ENCODE assay signal across 1 cellular context in the genomic region with DNA sequence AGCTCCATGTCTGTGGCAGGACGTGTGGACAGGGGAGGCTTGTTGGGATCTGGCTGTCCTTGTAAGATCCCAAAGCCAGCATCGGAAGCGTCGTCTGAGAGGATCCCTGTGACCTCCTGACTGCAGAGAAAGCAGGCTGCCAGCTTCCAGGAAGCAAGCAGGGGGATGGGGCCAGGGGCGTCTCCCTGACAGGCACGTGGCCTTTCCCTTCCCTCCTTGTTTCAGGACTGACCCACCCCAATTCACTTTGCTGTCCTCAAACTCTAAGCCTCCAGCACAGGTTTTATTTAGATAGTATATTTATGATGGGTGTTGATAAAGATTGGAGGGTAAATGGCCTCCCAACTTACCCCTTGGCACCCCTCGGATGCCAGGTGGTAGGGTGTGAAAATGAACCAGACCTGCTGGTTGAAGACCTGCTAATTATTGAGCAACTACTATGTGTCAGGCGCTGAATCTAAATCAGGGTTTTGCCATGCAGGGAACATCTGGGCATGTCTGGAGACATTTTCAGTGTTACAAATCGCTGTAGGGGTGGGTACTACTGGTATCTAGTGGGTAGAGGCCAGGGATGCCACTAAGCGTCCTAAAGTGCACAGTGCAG.
TF ChIP-seq lines count a peak whose summit lies in the region.

No MANE protein-coding gene starts in this region.

TF ChIP-seq in K562, 482 proteins besides CTCF, POLR2A, EP300 and RAD21 (continued from another document):
- TF ChIP-seq, protein P1, sequence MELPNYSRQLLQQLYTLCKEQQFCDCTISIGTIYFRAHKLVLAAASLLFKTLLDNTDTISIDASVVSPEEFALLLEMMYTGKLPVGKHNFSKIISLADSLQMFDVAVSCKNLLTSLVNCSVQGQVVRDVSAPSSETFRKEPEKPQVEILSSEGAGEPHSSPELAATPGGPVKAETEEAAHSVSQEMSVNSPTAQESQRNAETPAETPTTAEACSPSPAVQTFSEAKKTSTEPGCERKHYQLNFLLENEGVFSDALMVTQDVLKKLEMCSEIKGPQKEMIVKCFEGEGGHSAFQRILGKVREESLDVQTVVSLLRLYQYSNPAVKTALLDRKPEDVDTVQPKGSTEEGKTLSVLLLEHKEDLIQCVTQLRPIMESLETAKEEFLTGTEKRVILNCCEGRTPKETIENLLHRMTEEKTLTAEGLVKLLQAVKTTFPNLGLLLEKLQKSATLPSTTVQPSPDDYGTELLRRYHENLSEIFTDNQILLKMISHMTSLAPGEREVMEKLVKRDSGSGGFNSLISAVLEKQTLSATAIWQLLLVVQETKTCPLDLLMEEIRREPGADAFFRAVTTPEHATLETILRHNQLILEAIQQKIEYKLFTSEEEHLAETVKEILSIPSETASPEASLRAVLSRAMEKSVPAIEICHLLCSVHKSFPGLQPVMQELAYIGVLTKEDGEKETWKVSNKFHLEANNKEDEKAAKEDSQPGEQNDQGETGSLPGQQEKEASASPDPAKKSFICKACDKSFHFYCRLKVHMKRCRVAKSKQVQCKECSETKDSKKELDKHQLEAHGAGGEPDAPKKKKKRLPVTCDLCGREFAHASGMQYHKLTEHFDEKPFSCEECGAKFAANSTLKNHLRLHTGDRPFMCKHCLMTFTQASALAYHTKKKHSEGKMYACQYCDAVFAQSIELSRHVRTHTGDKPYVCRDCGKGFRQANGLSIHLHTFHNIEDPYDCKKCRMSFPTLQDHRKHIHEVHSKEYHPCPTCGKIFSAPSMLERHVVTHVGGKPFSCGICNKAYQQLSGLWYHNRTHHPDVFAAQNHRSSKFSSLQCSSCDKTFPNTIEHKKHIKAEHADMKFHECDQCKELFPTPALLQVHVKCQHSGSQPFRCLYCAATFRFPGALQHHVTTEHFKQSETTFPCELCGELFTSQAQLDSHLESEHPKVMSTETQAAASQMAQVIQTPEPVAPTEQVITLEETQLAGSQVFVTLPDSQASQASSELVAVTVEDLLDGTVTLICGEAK (IDR thresholded peaks at IDR 0.05): no peak
- TF ChIP-seq, protein P1 (CRISPR knock-in tag; IDR thresholded peaks at IDR 0.05): no peak
- TF ChIP-seq TFAM (CRISPR knock-in tag; conservative IDR thresholded peaks at IDR 0.05): no peak
- TF ChIP-seq, protein P2, sequence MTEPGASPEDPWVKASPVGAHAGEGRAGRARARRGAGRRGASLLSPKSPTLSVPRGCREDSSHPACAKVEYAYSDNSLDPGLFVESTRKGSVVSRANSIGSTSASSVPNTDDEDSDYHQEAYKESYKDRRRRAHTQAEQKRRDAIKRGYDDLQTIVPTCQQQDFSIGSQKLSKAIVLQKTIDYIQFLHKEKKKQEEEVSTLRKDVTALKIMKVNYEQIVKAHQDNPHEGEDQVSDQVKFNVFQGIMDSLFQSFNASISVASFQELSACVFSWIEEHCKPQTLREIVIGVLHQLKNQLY (CRISPR knock-in tag; conservative IDR thresholded peaks at IDR 0.05): no peak
- no peak for TF ChIP-seq TRIM24 (IDR thresholded peaks at IDR 0.05)
- TF ChIP-seq, protein P3, sequence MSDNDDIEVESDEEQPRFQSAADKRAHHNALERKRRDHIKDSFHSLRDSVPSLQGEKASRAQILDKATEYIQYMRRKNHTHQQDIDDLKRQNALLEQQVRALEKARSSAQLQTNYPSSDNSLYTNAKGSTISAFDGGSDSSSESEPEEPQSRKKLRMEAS (CRISPR knock-in tag; IDR thresholded peaks at IDR 0.05): peak; percentile 51; the same call in 1 of the 2 replicates
- TF ChIP-seq ZZZ3 (IDR thresholded peaks at IDR 0.05): no peak
- no peak for TF ChIP-seq DDX20 (tag; IDR thresholded peaks at IDR 0.05; ENCODE audit: low read depth)
- TF ChIP-seq, protein P4, sequence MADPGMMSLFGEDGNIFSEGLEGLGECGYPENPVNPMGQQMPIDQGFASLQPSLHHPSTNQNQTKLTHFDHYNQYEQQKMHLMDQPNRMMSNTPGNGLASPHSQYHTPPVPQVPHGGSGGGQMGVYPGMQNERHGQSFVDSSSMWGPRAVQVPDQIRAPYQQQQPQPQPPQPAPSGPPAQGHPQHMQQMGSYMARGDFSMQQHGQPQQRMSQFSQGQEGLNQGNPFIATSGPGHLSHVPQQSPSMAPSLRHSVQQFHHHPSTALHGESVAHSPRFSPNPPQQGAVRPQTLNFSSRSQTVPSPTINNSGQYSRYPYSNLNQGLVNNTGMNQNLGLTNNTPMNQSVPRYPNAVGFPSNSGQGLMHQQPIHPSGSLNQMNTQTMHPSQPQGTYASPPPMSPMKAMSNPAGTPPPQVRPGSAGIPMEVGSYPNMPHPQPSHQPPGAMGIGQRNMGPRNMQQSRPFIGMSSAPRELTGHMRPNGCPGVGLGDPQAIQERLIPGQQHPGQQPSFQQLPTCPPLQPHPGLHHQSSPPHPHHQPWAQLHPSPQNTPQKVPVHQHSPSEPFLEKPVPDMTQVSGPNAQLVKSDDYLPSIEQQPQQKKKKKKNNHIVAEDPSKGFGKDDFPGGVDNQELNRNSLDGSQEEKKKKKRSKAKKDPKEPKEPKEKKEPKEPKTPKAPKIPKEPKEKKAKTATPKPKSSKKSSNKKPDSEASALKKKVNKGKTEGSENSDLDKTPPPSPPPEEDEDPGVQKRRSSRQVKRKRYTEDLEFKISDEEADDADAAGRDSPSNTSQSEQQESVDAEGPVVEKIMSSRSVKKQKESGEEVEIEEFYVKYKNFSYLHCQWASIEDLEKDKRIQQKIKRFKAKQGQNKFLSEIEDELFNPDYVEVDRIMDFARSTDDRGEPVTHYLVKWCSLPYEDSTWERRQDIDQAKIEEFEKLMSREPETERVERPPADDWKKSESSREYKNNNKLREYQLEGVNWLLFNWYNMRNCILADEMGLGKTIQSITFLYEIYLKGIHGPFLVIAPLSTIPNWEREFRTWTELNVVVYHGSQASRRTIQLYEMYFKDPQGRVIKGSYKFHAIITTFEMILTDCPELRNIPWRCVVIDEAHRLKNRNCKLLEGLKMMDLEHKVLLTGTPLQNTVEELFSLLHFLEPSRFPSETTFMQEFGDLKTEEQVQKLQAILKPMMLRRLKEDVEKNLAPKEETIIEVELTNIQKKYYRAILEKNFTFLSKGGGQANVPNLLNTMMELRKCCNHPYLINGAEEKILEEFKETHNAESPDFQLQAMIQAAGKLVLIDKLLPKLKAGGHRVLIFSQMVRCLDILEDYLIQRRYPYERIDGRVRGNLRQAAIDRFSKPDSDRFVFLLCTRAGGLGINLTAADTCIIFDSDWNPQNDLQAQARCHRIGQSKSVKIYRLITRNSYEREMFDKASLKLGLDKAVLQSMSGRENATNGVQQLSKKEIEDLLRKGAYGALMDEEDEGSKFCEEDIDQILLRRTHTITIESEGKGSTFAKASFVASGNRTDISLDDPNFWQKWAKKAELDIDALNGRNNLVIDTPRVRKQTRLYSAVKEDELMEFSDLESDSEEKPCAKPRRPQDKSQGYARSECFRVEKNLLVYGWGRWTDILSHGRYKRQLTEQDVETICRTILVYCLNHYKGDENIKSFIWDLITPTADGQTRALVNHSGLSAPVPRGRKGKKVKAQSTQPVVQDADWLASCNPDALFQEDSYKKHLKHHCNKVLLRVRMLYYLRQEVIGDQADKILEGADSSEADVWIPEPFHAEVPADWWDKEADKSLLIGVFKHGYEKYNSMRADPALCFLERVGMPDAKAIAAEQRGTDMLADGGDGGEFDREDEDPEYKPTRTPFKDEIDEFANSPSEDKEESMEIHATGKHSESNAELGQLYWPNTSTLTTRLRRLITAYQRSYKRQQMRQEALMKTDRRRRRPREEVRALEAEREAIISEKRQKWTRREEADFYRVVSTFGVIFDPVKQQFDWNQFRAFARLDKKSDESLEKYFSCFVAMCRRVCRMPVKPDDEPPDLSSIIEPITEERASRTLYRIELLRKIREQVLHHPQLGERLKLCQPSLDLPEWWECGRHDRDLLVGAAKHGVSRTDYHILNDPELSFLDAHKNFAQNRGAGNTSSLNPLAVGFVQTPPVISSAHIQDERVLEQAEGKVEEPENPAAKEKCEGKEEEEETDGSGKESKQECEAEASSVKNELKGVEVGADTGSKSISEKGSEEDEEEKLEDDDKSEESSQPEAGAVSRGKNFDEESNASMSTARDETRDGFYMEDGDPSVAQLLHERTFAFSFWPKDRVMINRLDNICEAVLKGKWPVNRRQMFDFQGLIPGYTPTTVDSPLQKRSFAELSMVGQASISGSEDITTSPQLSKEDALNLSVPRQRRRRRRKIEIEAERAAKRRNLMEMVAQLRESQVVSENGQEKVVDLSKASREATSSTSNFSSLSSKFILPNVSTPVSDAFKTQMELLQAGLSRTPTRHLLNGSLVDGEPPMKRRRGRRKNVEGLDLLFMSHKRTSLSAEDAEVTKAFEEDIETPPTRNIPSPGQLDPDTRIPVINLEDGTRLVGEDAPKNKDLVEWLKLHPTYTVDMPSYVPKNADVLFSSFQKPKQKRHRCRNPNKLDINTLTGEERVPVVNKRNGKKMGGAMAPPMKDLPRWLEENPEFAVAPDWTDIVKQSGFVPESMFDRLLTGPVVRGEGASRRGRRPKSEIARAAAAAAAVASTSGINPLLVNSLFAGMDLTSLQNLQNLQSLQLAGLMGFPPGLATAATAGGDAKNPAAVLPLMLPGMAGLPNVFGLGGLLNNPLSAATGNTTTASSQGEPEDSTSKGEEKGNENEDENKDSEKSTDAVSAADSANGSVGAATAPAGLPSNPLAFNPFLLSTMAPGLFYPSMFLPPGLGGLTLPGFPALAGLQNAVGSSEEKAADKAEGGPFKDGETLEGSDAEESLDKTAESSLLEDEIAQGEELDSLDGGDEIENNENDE (IDR thresholded peaks at IDR 0.05; ENCODE audit: low read depth, low read length): no peak
- no peak for TF ChIP-seq TEAD1 (CRISPR knock-in tag; IDR thresholded peaks at IDR 0.05)
- TF ChIP-seq MYC (IDR thresholded peaks at IDR 0.05; ENCODE audit: low read depth, low read length): peak; percentile 52; the same call in 1 of the 2 replicates
- TF ChIP-seq MYC (CRISPR knock-in tag; IDR thresholded peaks at IDR 0.05; ENCODE audit: borderline replicate concordance, low read depth): no peak
- TF ChIP-seq SP1 (CRISPR knock-in tag; IDR thresholded peaks at IDR 0.05): no peak
- TF ChIP-seq, protein P5, sequence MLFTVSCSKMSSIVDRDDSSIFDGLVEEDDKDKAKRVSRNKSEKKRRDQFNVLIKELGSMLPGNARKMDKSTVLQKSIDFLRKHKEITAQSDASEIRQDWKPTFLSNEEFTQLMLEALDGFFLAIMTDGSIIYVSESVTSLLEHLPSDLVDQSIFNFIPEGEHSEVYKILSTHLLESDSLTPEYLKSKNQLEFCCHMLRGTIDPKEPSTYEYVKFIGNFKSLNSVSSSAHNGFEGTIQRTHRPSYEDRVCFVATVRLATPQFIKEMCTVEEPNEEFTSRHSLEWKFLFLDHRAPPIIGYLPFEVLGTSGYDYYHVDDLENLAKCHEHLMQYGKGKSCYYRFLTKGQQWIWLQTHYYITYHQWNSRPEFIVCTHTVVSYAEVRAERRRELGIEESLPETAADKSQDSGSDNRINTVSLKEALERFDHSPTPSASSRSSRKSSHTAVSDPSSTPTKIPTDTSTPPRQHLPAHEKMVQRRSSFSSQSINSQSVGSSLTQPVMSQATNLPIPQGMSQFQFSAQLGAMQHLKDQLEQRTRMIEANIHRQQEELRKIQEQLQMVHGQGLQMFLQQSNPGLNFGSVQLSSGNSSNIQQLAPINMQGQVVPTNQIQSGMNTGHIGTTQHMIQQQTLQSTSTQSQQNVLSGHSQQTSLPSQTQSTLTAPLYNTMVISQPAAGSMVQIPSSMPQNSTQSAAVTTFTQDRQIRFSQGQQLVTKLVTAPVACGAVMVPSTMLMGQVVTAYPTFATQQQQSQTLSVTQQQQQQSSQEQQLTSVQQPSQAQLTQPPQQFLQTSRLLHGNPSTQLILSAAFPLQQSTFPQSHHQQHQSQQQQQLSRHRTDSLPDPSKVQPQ (CRISPR knock-in tag; IDR thresholded peaks at IDR 0.05; ENCODE audit: borderline replicate concordance): no peak
- TF ChIP-seq, protein P6, sequence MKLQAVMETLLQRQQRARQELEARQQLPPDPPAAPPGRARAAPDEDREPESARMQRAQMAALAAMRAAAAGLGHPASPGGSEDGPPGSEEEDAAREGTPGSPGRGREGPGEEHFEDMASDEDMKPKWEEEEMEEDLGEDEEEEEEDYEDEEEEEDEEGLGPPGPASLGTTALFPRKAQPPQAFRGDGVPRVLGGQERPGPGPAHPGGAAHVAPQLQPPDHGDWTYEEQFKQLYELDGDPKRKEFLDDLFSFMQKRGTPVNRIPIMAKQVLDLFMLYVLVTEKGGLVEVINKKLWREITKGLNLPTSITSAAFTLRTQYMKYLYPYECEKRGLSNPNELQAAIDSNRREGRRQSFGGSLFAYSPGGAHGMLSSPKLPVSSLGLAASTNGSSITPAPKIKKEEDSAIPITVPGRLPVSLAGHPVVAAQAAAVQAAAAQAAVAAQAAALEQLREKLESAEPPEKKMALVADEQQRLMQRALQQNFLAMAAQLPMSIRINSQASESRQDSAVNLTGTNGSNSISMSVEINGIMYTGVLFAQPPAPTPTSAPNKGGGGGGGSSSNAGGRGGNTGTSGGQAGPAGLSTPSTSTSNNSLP (IDR thresholded peaks at IDR 0.05; ENCODE audit: borderline replicate concordance, low read depth, low read length): no peak
- TF ChIP-seq, protein P7, sequence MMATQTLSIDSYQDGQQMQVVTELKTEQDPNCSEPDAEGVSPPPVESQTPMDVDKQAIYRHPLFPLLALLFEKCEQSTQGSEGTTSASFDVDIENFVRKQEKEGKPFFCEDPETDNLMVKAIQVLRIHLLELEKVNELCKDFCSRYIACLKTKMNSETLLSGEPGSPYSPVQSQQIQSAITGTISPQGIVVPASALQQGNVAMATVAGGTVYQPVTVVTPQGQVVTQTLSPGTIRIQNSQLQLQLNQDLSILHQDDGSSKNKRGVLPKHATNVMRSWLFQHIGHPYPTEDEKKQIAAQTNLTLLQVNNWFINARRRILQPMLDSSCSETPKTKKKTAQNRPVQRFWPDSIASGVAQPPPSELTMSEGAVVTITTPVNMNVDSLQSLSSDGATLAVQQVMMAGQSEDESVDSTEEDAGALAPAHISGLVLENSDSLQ (IDR thresholded peaks at IDR 0.05): peak; percentile 32; the same call in 1 of the 2 replicates
- TF ChIP-seq NR2C2 (CRISPR knock-in tag; IDR thresholded peaks at IDR 0.05): no peak
- 0 out of 2 replicates have a peak, but pooled peaks have one; percentile 17 for TF ChIP-seq NR2C2 (tag; IDR thresholded peaks at IDR 0.05)
- TF ChIP-seq L3MBTL2 (IDR thresholded peaks at IDR 0.05): peak; percentile 95
TF ChIP-seq in K562: peak in this region for 25.
